In genomic region chr5:180799194-180799593, GRCh38 we compare ENCODE assay signal across 9 cellular contexts. TPM values are rescaled to one million over a fixed set of nuclear protein-coding genes. Genes with fewer than 3 reads are reported as not detected.
A peak's percentile ranks its signal among the peaks of the same experiment; 100 is the strongest.
DNase-seq lines count a peak whose midpoint lies in the region; ATAC-seq and TF ChIP-seq lines count a peak whose summit lies in the region.
"Had no signal": no experiment of that assay in that cellular context is flagged by ENCODE, and none has a peak within 500 bp of the region (broad histone marks: within the 10 kb centered on the region; RNA-seq: fewer than 3 reads in every experiment).

No MANE protein-coding gene starts in this region.

- no peaks in the 10 kb centered on the region for H3K36me3 ChIP-seq in breast epithelium
- peaks cover 0 to 36% (median 6%) of the 10 kb centered on the region in 3 experiments for H3K36me3 ChIP-seq in naive thymus-derived CD4-positive, alpha-beta T cell (ENCODE audit: control insufficient read depth in 2 of 3, insufficient read depth in 3 of 3, low read length in 3 of 3)

- intact Hi-C loops in breast epithelium (cut with DNase I; ENCODE audit: low total_unique reads), result no loop called here
- intact Hi-C loops in naive thymus-derived CD4-positive, alpha-beta T cell (cut with micrococcal nuclease), result no loop called here

- H3K4me1 ChIP-seq in breast epithelium, result peaks cover 10 to 40% of the 10 kb centered on the region in 2 donors
- H3K4me1 ChIP-seq in naive thymus-derived CD4-positive, alpha-beta T cell (ENCODE audit: control insufficient read depth in 2 of 2, insufficient read depth in 2 of 2, low read length in 2 of 2), result peaks cover 73 to 74% of the 10 kb centered on the region in 2 donors

- TF ChIP-seq CTCF in breast epithelium (IDR thresholded peaks at IDR 0.05), result peak in 1 of 3 donors; percentile 27

- H3K9me3 ChIP-seq in breast epithelium, result no peaks in the 10 kb centered on the region
- H3K9me3 ChIP-seq in naive thymus-derived CD4-positive, alpha-beta T cell (ENCODE audit: control insufficient read depth in 2 of 3, low read length in 3 of 3), result no peaks in the 10 kb centered on the region

- peak overlapping the region; percentile 12 to 22 for H3K27ac ChIP-seq in breast epithelium
- H3K27ac ChIP-seq in naive thymus-derived CD4-positive, alpha-beta T cell (ENCODE audit: low read depth, low read length), result peak overlapping the region; percentile 58

- no peaks in the 10 kb centered on the region for H3K9me3 Mint-ChIP-seq in naive thymus-derived CD4-positive, alpha-beta T cell

- no peak for ATAC-seq in naive thymus-derived CD4-positive, alpha-beta T cell
- no peak for ATAC-seq in HG03108 (IDR thresholded peaks at IDR 0.05; ENCODE audit: unreplicated experiment)
- no peak for ATAC-seq in HG03378 (IDR thresholded peaks at IDR 0.05; ENCODE audit: unreplicated experiment)
- ATAC-seq in HG03439 (IDR thresholded peaks at IDR 0.05; ENCODE audit: unreplicated experiment), result no peak

- H3K4me1 Mint-ChIP-seq in naive thymus-derived CD4-positive, alpha-beta T cell, result peaks cover 72 to 81% (median 76%) of the 10 kb centered on the region in 7 donors

- peak; percentile 67 for TF ChIP-seq RAD21 in Ishikawa (IDR thresholded peaks at IDR 0.05; ENCODE audit: low read depth)

- TF ChIP-seq POLR2A in breast epithelium (IDR thresholded peaks at IDR 0.05), result no peak

- H3K4me3 ChIP-seq in breast epithelium, result peak overlapping the region in 1 of 3 donors; percentile 6
- no peak overlapping the region for H3K4me3 ChIP-seq in naive thymus-derived CD4-positive, alpha-beta T cell (ENCODE audit: low read length)

- no peaks in the 10 kb centered on the region for H3K27me3 ChIP-seq in breast epithelium
- no peaks in the 10 kb centered on the region for H3K27me3 ChIP-seq in naive thymus-derived CD4-positive, alpha-beta T cell (ENCODE audit: control insufficient read depth in 2 of 2, insufficient read depth in 2 of 2, low read length in 2 of 2)

- peak overlapping the region; percentile 1 to 90 (median 81) for H3K27ac Mint-ChIP-seq in naive thymus-derived CD4-positive, alpha-beta T cell

- CTCF ChIA-PET in naive thymus-derived CD4-positive, alpha-beta T cell (lab: Charles Lee), result interaction anchor here (1.2 to 1.3 kb wide), 3 partner anchors 17 to 50 kb away, joined by 3 read pairs; no protein-coding TSS in a partner anchor

- peaks cover 10 to 36% (median 12%) of the 10 kb centered on the region in 5 donors for H3K36me3 Mint-ChIP-seq in naive thymus-derived CD4-positive, alpha-beta T cell

- TF ChIP-seq EP300 in Ishikawa (IDR thresholded peaks at IDR 0.05; ENCODE audit: borderline replicate concordance), result no peak

- POLR2A ChIA-PET in naive thymus-derived CD4-positive, alpha-beta T cell (lab: Charles Lee), result interaction anchor here (0.6 to 12.1 kb wide), 7 partner anchors 9 to 427 kb away, joined by 3 to 273 read pairs (median 14); partner anchors contain the start of gene ZFP62

- peak; percentile 40 for DNase-seq in COLO668 (lab: John Stamatoyannopoulos, UW; ENCODE audit: unreplicated experiment)
- no peak for DNase-seq in breast epithelium (ENCODE audit: low spot score in 2 of 2)
- no peak for DNase-seq in naive thymus-derived CD4-positive, alpha-beta T cell
- DNase-seq in SK-N-DZ (ENCODE audit: low spot score), result no peak

- H3K27me3 Mint-ChIP-seq in naive thymus-derived CD4-positive, alpha-beta T cell, result no peaks in the 10 kb centered on the region

- peak overlapping the region; percentile 69 to 98 (median 90) for H3K4me3 Mint-ChIP-seq in naive thymus-derived CD4-positive, alpha-beta T cell

TF ChIP-seq in Ishikawa, 13 proteins besides CTCF, POLR2A, EP300 and RAD21:
- TF ChIP-seq USF1 (IDR thresholded peaks at IDR 0.05) (no peak), TEAD4 (IDR thresholded peaks at IDR 0.05) (peak; percentile 72), EGR1 (IDR thresholded peaks at IDR 0.05) (0 out of 2 replicates have a peak, but pooled peaks have one; percentile 34)

RNA-seq across cellular contexts. Expression of gene MGAT1, which starts 3.4 kb away (rescaled TPM):
- total RNA-seq in breast epithelium, result 100 to 1,000 TPM; 127 to 236 (median 163) TPM
- 100 to 1,000 TPM; 101 to 206 (median 196) TPM for total RNA-seq in naive thymus-derived CD4-positive, alpha-beta T cell
- 100 to 1,000 TPM in 1 of 2 donors, 10 to 100 TPM in 1; 98.6 to 178 TPM for polyA plus RNA-seq in naive thymus-derived CD4-positive, alpha-beta T cell
- polyA plus RNA-seq in SK-N-DZ (2014; cell fraction: cytosol; rRNA removed), result 40.8 and 45.6 TPM in 2 replicates
- polyA plus RNA-seq in SK-N-DZ (2014; cell fraction: nucleus; rRNA removed), result 42.4 and 44.6 TPM in 2 replicates

RNA-seq across cellular contexts. Expression of gene OR2Y1, which starts 59.3 kb away (rescaled TPM):
- total RNA-seq in breast epithelium, result not detected
- not detected for total RNA-seq in naive thymus-derived CD4-positive, alpha-beta T cell
- not detected for polyA plus RNA-seq in naive thymus-derived CD4-positive, alpha-beta T cell
- polyA plus RNA-seq in SK-N-DZ (2014; cell fraction: cytosol; rRNA removed), result not detected in 2 replicates
- not detected in 2 replicates for polyA plus RNA-seq in SK-N-DZ (2014; cell fraction: nucleus; rRNA removed)
- total RNA-seq: T-helper 1 cell treated with Interleukin-12 subunit alpha and Interleukin-12 subunit beta and Interleukin-4 antibody, amounts not matched to agents 30 ng/mL and 1 ng/mL, for 36 hours had no signal
